ENCODE assay signal across 27 cellular contexts in the genomic region with DNA sequence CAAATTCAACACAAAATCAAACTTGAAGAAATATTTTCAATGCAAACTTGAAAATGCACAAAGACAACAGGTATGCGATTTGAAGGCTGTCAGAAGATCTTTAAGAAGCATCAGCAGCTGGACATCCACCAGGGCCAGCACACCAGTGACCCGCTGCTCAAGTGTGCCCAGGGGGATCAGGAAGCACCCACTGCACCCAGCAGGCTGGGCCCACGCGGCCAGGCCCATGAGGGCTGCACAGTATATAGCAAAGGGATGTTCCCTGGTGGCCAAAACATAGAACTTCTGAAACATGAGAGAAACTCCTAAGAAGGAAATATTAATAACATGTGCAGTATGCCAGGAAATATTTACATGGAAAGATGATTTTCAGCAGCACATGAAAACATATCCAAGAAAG. TPM values are rescaled to one million over a fixed set of nuclear protein-coding genes. Genes with fewer than 3 reads are reported as not detected.
A peak's percentile ranks its signal among the peaks of the same experiment; 100 is the strongest.
DNase-seq lines count a peak whose midpoint lies in the region; ATAC-seq, FAIRE-seq and TF ChIP-seq lines count a peak whose summit lies in the region.
"Had no signal": no experiment of that assay in that cellular context is flagged by ENCODE, and none has a peak within 500 bp of the region (broad histone marks: within the 10 kb centered on the region; RNA-seq: fewer than 3 reads in every experiment).

No MANE protein-coding gene starts in this region.

- no peak overlapping the region for H3K4me3 Mint-ChIP-seq in WTC11
- H3K4me3 Mint-ChIP-seq in mesothelial cell of epicardium: no peak overlapping the region
- H3K4me3 Mint-ChIP-seq: memory B cell had no signal

- H3K27ac Mint-ChIP-seq in WTC11: peak overlapping the region; percentile 75; the same call in 1 of the 2 replicates
- no peak overlapping the region for H3K27ac Mint-ChIP-seq in mesothelial cell of epicardium
- H3K27ac Mint-ChIP-seq: memory B cell had no signal

- H3K27ac ChIP-seq in right atrium auricular region (no peak overlapping the region), right cardiac atrium (ENCODE audit: low read length) (no peak overlapping the region)
- H3K27ac ChIP-seq: colonic mucosa, esophagus squamous epithelium, hepatocyte, testis, uterus had no signal

- H3K4me1 Mint-ChIP-seq in WTC11 (peaks cover 5% of the 10 kb centered on the region), mesothelial cell of epicardium (no peaks in the 10 kb centered on the region)

- peaks cover 4% of the 10 kb centered on the region; the same call in 1 of the 2 replicates for H3K9me3 Mint-ChIP-seq in WTC11
- H3K9me3 Mint-ChIP-seq in mesothelial cell of epicardium: no peaks in the 10 kb centered on the region
- H3K9me3 Mint-ChIP-seq: memory B cell had no signal

- no peak for FAIRE-seq in HTR-8/SVneo (lab: Jason Lieb, UNC)
- FAIRE-seq: D721Med, frontal cortex, H54 had no signal

- ATAC-seq in WTC11 (no peak), HG03097 (IDR thresholded peaks at IDR 0.05; ENCODE audit: low FRiP score, unreplicated experiment) (no peak), right cardiac atrium (no peak)
- ATAC-seq: Right ventricle myocardium inferior had no signal

- H3K4me1 ChIP-seq in right atrium auricular region (peaks cover 0 to 14% of the 10 kb centered on the region in 2 donors), right cardiac atrium (ENCODE audit: control insufficient read depth, insufficient read depth, low read length) (peaks cover 2% of the 10 kb centered on the region)
- H3K4me1 ChIP-seq: colonic mucosa, testis, uterus had no signal

- H3K36me3 Mint-ChIP-seq in WTC11 (peaks cover 31% of the 10 kb centered on the region), mesothelial cell of epicardium (peaks cover 23% of the 10 kb centered on the region)

- H3K27me3 ChIP-seq in right atrium auricular region: no peaks in the 10 kb centered on the region
- H3K27me3 ChIP-seq in right cardiac atrium (ENCODE audit: control insufficient read depth, insufficient read depth): no peaks in the 10 kb centered on the region
- H3K27me3 ChIP-seq: colonic mucosa, esophagus squamous epithelium, hepatocyte, testis, uterus had no signal

- CTCF ChIA-PET in WTC11 (lab: Charles Lee): no interaction called here

- H3K9me3 ChIP-seq in right atrium auricular region: no peaks in the 10 kb centered on the region
- no peaks in the 10 kb centered on the region for H3K9me3 ChIP-seq in right cardiac atrium (ENCODE audit: control insufficient read depth, low read length)
- H3K9me3 ChIP-seq: colonic mucosa, esophagus squamous epithelium, testis, uterus had no signal

- intact Hi-C loops in right cardiac atrium (cut with DNase I): no loop called here

- no peak for DNase-seq in GM12864 (ENCODE audit: low read depth)
- peak; percentile 16 for DNase-seq in MV-4-11 (lab: John Stamatoyannopoulos, UW)
- DNase-seq in WTC11 (ENCODE audit: low spot score): no peak
- DNase-seq in mesothelial cell of epicardium (ENCODE audit: low spot score in 2 of 2, unreplicated experiment in 2 of 2): no peak
- no peak for DNase-seq in HTR-8/SVneo (ENCODE audit: insufficient read length, low spot score)
- no peak for DNase-seq in right atrium auricular region (ENCODE audit: low spot score)
- DNase-seq in right cardiac atrium: no peak
- DNase-seq: activated CD4-positive, alpha-beta T cell treated with anti-CD3 and anti-CD28 coated beads, Interleukin-2, amount 50 U/mL, for 4 hours; activated naive CD4-positive, alpha-beta T cell treated with Interleukin-2 at 50 U/mL for 16 hours; colonic mucosa; effector CD8-positive, alpha-beta T cell; esophagus squamous epithelium; NCI-H1436 treated with DMSO at 0.1 percent for 48 hours; NCI-H345; posterior cingulate gyrus; stimulated activated CD4-positive, alpha-beta T cell treated with anti-CD3 and anti-CD28 coated beads, Interleukin-15, amount 100 ng/mL, for 24 hours; stimulated activated naive CD4-positive, alpha-beta T cell; T-helper 9 cell; testis; uterus had no signal

- H3K27me3 Mint-ChIP-seq in WTC11 (ENCODE audit: low read depth) (no peaks in the 10 kb centered on the region), mesothelial cell of epicardium (ENCODE audit: low read depth) (no peaks in the 10 kb centered on the region)
- H3K27me3 Mint-ChIP-seq: memory B cell had no signal

- 96% methylated on average over 4 of the region's 4 CpGs for WGBS in right cardiac atrium

- H3K4me3 ChIP-seq in GM12864 (ENCODE audit: low read depth, low read length): no peak overlapping the region
- no peak overlapping the region for H3K4me3 ChIP-seq in right atrium auricular region
- H3K4me3 ChIP-seq in right cardiac atrium (ENCODE audit: low read length): no peak overlapping the region
- H3K4me3 ChIP-seq: colonic mucosa, esophagus squamous epithelium, hepatocyte, testis, uterus had no signal

- peak; percentile 17 for TF ChIP-seq CTCF in GM12864 (IDR thresholded peaks at IDR 0.05; ENCODE audit: low read depth, low read length, missing control alignments)
- TF ChIP-seq CTCF in WTC11 (IDR thresholded peaks at IDR 0.05): no peak
- peak; percentile 60 for TF ChIP-seq CTCF in mesothelial cell of epicardium (IDR thresholded peaks at IDR 0.05; ENCODE audit: unreplicated experiment)
- no peak for TF ChIP-seq CTCF in right atrium auricular region (IDR thresholded peaks at IDR 0.05)

- POLR2A ChIA-PET in WTC11 (lab: Charles Lee): no interaction called here

- H3K36me3 ChIP-seq in right atrium auricular region: peaks cover 21% of the 10 kb centered on the region
- H3K36me3 ChIP-seq: colonic mucosa, uterus had no signal

TF ChIP-seq in WTC11, 78 proteins besides CTCF, POLR2A, EP300 and RAD21 (continues in another document):
- TF ChIP-seq NFATC4 (CRISPR knock-in tag; IDR thresholded peaks at IDR 0.05): no peak
- TF ChIP-seq, protein P1, sequence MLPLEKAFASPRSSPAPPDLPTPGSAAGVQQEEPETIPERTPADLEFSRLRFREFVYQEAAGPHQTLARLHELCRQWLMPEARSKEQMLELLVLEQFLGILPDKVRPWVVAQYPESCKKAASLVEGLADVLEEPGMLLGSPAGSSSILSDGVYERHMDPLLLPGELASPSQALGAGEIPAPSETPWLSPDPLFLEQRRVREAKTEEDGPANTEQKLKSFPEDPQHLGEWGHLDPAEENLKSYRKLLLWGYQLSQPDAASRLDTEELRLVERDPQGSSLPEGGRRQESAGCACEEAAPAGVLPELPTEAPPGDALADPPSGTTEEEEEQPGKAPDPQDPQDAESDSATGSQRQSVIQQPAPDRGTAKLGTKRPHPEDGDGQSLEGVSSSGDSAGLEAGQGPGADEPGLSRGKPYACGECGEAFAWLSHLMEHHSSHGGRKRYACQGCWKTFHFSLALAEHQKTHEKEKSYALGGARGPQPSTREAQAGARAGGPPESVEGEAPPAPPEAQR (CRISPR knock-in tag; IDR thresholded peaks at IDR 0.05): no peak
- TF ChIP-seq CREB1 (CRISPR knock-in tag; IDR thresholded peaks at IDR 0.05): no peak
- TF ChIP-seq, protein P2, sequence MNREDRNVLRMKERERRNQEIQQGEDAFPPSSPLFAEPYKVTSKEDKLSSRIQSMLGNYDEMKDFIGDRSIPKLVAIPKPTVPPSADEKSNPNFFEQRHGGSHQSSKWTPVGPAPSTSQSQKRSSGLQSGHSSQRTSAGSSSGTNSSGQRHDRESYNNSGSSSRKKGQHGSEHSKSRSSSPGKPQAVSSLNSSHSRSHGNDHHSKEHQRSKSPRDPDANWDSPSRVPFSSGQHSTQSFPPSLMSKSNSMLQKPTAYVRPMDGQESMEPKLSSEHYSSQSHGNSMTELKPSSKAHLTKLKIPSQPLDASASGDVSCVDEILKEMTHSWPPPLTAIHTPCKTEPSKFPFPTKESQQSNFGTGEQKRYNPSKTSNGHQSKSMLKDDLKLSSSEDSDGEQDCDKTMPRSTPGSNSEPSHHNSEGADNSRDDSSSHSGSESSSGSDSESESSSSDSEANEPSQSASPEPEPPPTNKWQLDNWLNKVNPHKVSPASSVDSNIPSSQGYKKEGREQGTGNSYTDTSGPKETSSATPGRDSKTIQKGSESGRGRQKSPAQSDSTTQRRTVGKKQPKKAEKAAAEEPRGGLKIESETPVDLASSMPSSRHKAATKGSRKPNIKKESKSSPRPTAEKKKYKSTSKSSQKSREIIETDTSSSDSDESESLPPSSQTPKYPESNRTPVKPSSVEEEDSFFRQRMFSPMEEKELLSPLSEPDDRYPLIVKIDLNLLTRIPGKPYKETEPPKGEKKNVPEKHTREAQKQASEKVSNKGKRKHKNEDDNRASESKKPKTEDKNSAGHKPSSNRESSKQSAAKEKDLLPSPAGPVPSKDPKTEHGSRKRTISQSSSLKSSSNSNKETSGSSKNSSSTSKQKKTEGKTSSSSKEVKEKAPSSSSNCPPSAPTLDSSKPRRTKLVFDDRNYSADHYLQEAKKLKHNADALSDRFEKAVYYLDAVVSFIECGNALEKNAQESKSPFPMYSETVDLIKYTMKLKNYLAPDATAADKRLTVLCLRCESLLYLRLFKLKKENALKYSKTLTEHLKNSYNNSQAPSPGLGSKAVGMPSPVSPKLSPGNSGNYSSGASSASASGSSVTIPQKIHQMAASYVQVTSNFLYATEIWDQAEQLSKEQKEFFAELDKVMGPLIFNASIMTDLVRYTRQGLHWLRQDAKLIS (CRISPR knock-in tag; IDR thresholded peaks at IDR 0.05; ENCODE audit: borderline replicate concordance): no peak
- TF ChIP-seq GRHL2 (CRISPR knock-in tag; IDR thresholded peaks at IDR 0.05; ENCODE audit: insufficient replicate concordance, severe bottlenecking): no peak
- TF ChIP-seq CBFB (CRISPR knock-in tag; IDR thresholded peaks at IDR 0.05; ENCODE audit: low read depth): no peak

RNA-seq across cellular contexts. Expression of a gene that starts 25.0 kb away (rescaled TPM):
- total RNA-seq in WTC11 (2021) (63.7 to 67.3 TPM (median 66.0 TPM) in 3 replicates), mesothelial cell of epicardium (45.1 to 50.1 TPM (median 46.2 TPM) in 3 replicates), right atrium auricular region (10 to 100 TPM; 13.8 to 16.8 TPM), right cardiac atrium (10 to 100 TPM; 15.0 to 21.2 (median 17.5) TPM)
- 10.7 TPM for polyA plus RNA-seq in right cardiac atrium

RNA-seq across cellular contexts. Expression of a gene that starts 37.2 kb away (rescaled TPM):
- 47.6 to 55.3 TPM (median 50.5 TPM) in 3 replicates for total RNA-seq in WTC11 (2021)
- total RNA-seq in mesothelial cell of epicardium: 25.8 to 27.6 TPM (median 27.3 TPM) in 3 replicates
- total RNA-seq in right atrium auricular region: 10 to 100 TPM; 21.8 to 43.7 TPM
- 10 to 100 TPM; 22.0 to 31.8 (median 30.4) TPM for total RNA-seq in right cardiac atrium
- 34.9 TPM for polyA plus RNA-seq in right cardiac atrium

Comparison
In these comparisons a context has a peak if more than half of its experiments do, and no peak if none do; other contexts are left out.
1. CTCF ChIP-seq: peak in GM12864 (single experiment) and mesothelial cell of epicardium (single experiment); none in WTC11 (single experiment) and right atrium auricular region (0 of 2).